Comparison of ENCODE assay signal across 23 cellular contexts in genomic region chr21:28758042-28758882, GRCh38.
A peak's percentile ranks its signal among the peaks of the same experiment; 100 is the strongest.
DNase-seq lines count a peak whose midpoint lies in the region; ATAC-seq and TF ChIP-seq lines count a peak whose summit lies in the region.
"Had no signal": no experiment of that assay in that cellular context is flagged by ENCODE, and none has a peak within 500 bp of the region (broad histone marks: within the 10 kb centered on the region; RNA-seq: fewer than 3 reads in every experiment).

No MANE protein-coding gene starts in this region.

- no peaks in the 10 kb centered on the region for H3K4me1 Mint-ChIP-seq in CD4-positive, alpha-beta T cell (ENCODE audit: low read depth)
- H3K4me1 Mint-ChIP-seq: activated CD4-positive, alpha-beta memory T cell treated with anti-CD3 and anti-CD28 coated beads, Interleukin-2, amount 10 ng/mL, durations not matched to agents 7 days and 5 days; stimulated activated memory B cell treated with anti-CD40 and anti-IgM and Interleukin-4, amounts not matched to agents 10 μg/mL and 1 μg/mL and 100 μg/mL, for 72 hours had no signal

- peaks cover 4% of the 10 kb centered on the region for H3F3A ChIP-seq in SK-N-SH (replicated peaks; ENCODE audit: insufficient read depth)

- 63% methylated on average over 7 of the region's 7 CpGs for WGBS in SK-N-SH (ENCODE audit: low lambda C conversion rate)

- no peaks in the 10 kb centered on the region for H3K27me3 Mint-ChIP-seq in CD4-positive, alpha-beta T cell
- H3K27me3 Mint-ChIP-seq: activated CD4-positive, alpha-beta memory T cell treated with anti-CD3 and anti-CD28 coated beads, Interleukin-2, amount 10 ng/mL, durations not matched to agents 7 days and 5 days; B cell; natural killer cell treated with Interleukin-12 subunit alpha and Interleukin-12 subunit beta and Interleukin-15 and Interleukin-18, amount 100 ng/mL, for 72 hours; stimulated activated memory B cell treated with anti-CD40 and anti-IgM and Interleukin-4, amounts not matched to agents 10 μg/mL and 1 μg/mL and 100 μg/mL, for 72 hours had no signal

- no peaks in the 10 kb centered on the region for H3K9me3 Mint-ChIP-seq in CD4-positive, alpha-beta T cell
- H3K9me3 Mint-ChIP-seq: activated CD4-positive, alpha-beta memory T cell treated with anti-CD3 and anti-CD28 coated beads, Interleukin-2, amount 10 ng/mL, durations not matched to agents 7 days and 5 days; natural killer cell treated with Interleukin-12 subunit alpha and Interleukin-12 subunit beta and Interleukin-15 and Interleukin-18, amount 100 ng/mL, for 72 hours had no signal

- in situ Hi-C loops in Panc1 (cut with HindIII; ENCODE audit: low pct_unique_long_range_greater_than_20kb, low sequenced_read_pairs), result no loop called here

- H2AFZ ChIP-seq in SK-N-SH (ENCODE audit: low read depth), result peak overlapping the region; percentile 34; the same call in 1 of the 2 replicates
- H2AFZ ChIP-seq: parathyroid adenoma had no signal

- H3K4me2 ChIP-seq in SK-N-SH, result no peak overlapping the region

- H3K4me1 ChIP-seq in SK-N-SH (ENCODE audit: control insufficient read depth in 1 of 2, insufficient read depth in 2 of 2, low read depth in 1 of 2, low read length in 1 of 2) (peaks cover 0 to 5% of the 10 kb centered on the region in 2 experiments; a peak in 1 of 4 replicates), Panc1 (ENCODE audit: control insufficient read depth, insufficient read depth, low read length) (no peaks in the 10 kb centered on the region), thoracic aorta (ENCODE audit: control insufficient read depth in 1 of 2, low read depth in 2 of 2) (peaks cover 19 to 59% of the 10 kb centered on the region in 2 donors)
- H3K4me1 ChIP-seq: suprapubic skin had no signal

- peaks cover 5% of the 10 kb centered on the region for H3K36me3 Mint-ChIP-seq in CD4-positive, alpha-beta T cell (ENCODE audit: low read depth)
- H3K36me3 Mint-ChIP-seq: natural killer cell treated with Interleukin-12 subunit alpha and Interleukin-12 subunit beta and Interleukin-15 and Interleukin-18, amount 100 ng/mL, for 72 hours had no signal

- no peak for TF ChIP-seq EP300 in SK-N-SH (IDR thresholded peaks at IDR 0.05; ENCODE audit: borderline replicate concordance in 1 of 2, low read depth in 1 of 2, low read length in 1 of 2)

- no peak overlapping the region for H3K9ac ChIP-seq in SK-N-SH
- H3K9ac ChIP-seq: parathyroid adenoma had no signal

- H3K36me3 ChIP-seq in SK-N-SH (replicated peaks in 1 of 2; ENCODE audit: control insufficient read depth in 1 of 2, insufficient read depth in 2 of 2, low read length in 1 of 2) (no peaks in the 10 kb centered on the region), Panc1 (ENCODE audit: control insufficient read depth, insufficient read depth, low read length) (no peaks in the 10 kb centered on the region), thoracic aorta (no peaks in the 10 kb centered on the region)
- H3K36me3 ChIP-seq: suprapubic skin had no signal

- H3K9me3 ChIP-seq in SK-N-SH (no peaks in the 10 kb centered on the region), Panc1 (ENCODE audit: control insufficient read depth, insufficient read depth, low read depth, low read length) (no peaks in the 10 kb centered on the region), thoracic aorta (no peaks in the 10 kb centered on the region)
- no peaks in the 10 kb centered on the region for H3K9me3 ChIP-seq in CD4-positive, alpha-beta T cell (ENCODE audit: control insufficient read depth, low read length)
- H3K9me3 ChIP-seq: suprapubic skin had no signal

- CTCF ChIA-PET in SK-N-SH (lab: Yijun Ruan, JAX), result interaction anchor here (1.4 to 1.7 kb wide), 2 partner anchors 10 to 13 kb away, joined by 5 read pairs; no protein-coding TSS in a partner anchor
- CTCF ChIA-PET in Panc1 (lab: Charles Lee), result no interaction called here
- CTCF ChIA-PET in CD4-positive, alpha-beta T cell (lab: Charles Lee), result interaction anchor here (1.4 kb wide), 1 partner anchor 13 kb away, joined by 3 read pairs; no protein-coding TSS in a partner anchor

- no peak for ATAC-seq in SK-N-SH treated with all-trans-retinoic acid at 6 μM for 48 hours
- no peak for ATAC-seq in Panc1
- no peak for ATAC-seq in thoracic aorta (ENCODE audit: insufficient number of reproducible peaks, low FRiP score, low read depth)
- ATAC-seq in CD4-positive, alpha-beta T cell (ENCODE audit: poor library complexity), result no peak
- ATAC-seq in HG03135 (IDR thresholded peaks at IDR 0.05; ENCODE audit: unreplicated experiment), result no peak
- ATAC-seq: activated CD4-positive, CD25-positive, alpha-beta regulatory T cell treated with anti-CD3 and anti-CD28 coated beads, Interleukin-2, amount 50 U/mL, for 24 hours; GM12878; natural killer cell treated with Interleukin-12 subunit alpha and Interleukin-12 subunit beta and Interleukin-15 and Interleukin-18, amount 100 ng/mL, for 72 hours; stimulated activated memory B cell treated with anti-CD40 and anti-IgM and Interleukin-4, amounts not matched to agents 10 μg/mL and 1 μg/mL and 100 μg/mL, for 72 hours had no signal

- H3K4me3 ChIP-seq in SK-N-SH (ENCODE audit: low read depth in 2 of 2, low read length in 1 of 2) (no peak overlapping the region), Panc1 (ENCODE audit: low read depth in 2 of 2, low read length in 2 of 2) (no peak overlapping the region), fibroblast of mammary gland (ENCODE audit: control insufficient read depth, low read depth, low read length) (no peak overlapping the region), thoracic aorta (no peak overlapping the region)
- H3K4me3 ChIP-seq: GM12878, suprapubic skin had no signal

- BruUV-seq in Panc1 (replicated peaks; lab: Mats Ljungman, UMichigan), result no TSS peak

- H3K27ac ChIP-seq in SK-N-SH (ENCODE audit: low read depth in 2 of 2, low read length in 1 of 2), result peak overlapping the region in 1 of 2 experiments; percentile 44; a peak in 1 of 4 replicates
- peak overlapping the region; percentile 7; the same call in 1 of the 2 replicates for H3K27ac ChIP-seq in Panc1 (ENCODE audit: low read length)
- H3K27ac ChIP-seq in thoracic aorta, result peak overlapping the region; percentile 29 to 96
- H3K27ac ChIP-seq in CD4-positive, alpha-beta T cell (ENCODE audit: low read depth, low read length), result no peak overlapping the region
- H3K27ac ChIP-seq: parathyroid adenoma, suprapubic skin had no signal

- no peak overlapping the region for H3K4me3 Mint-ChIP-seq in CD4-positive, alpha-beta T cell
- H3K4me3 Mint-ChIP-seq: activated CD4-positive, alpha-beta memory T cell treated with anti-CD3 and anti-CD28 coated beads, Interleukin-2, amount 10 ng/mL, durations not matched to agents 7 days and 5 days; B cell; natural killer cell treated with Interleukin-12 subunit alpha and Interleukin-12 subunit beta and Interleukin-15 and Interleukin-18, amount 100 ng/mL, for 72 hours; stimulated activated memory B cell treated with anti-CD40 and anti-IgM and Interleukin-4, amounts not matched to agents 10 μg/mL and 1 μg/mL and 100 μg/mL, for 72 hours had no signal

- intact Hi-C loops in Panc1 (cut with micrococcal nuclease; ENCODE audit: unreplicated experiment), result no loop called here
- intact Hi-C loops in CD4-positive, alpha-beta T cell (cut with DNase I, micrococcal nuclease), result no loop called here

- no peaks in the 10 kb centered on the region for H3K9me2 ChIP-seq in SK-N-SH

- no peak for TF ChIP-seq RAD21 in SK-N-SH (IDR thresholded peaks at IDR 0.05; ENCODE audit: low read length)

- no peaks in the 10 kb centered on the region for H3K27me3 ChIP-seq in SK-N-SH (ENCODE audit: insufficient read depth)
- H3K27me3 ChIP-seq in Panc1 (ENCODE audit: control insufficient read depth, insufficient read depth, low read length), result no peaks in the 10 kb centered on the region
- H3K27me3 ChIP-seq in thoracic aorta (replicated peaks; ENCODE audit: insufficient read depth), result no peaks in the 10 kb centered on the region
- H3K27me3 ChIP-seq in CD4-positive, alpha-beta T cell (ENCODE audit: control insufficient read depth, insufficient read depth, low read length), result no peaks in the 10 kb centered on the region
- H3K27me3 ChIP-seq: suprapubic skin had no signal

- POLR2A ChIA-PET in SK-N-SH (lab: Yijun Ruan, JAX), result no interaction called here
- POLR2A ChIA-PET in Panc1 (lab: Charles Lee), result no interaction called here
- POLR2A ChIA-PET in CD4-positive, alpha-beta T cell (lab: Charles Lee), result interaction anchor here (0.6 kb wide), 1 partner anchor 12 kb away, joined by 3 read pairs; no protein-coding TSS in a partner anchor

- TF ChIP-seq CTCF in SK-N-SH (IDR thresholded peaks at IDR 0.05), result no peak
- no peak for TF ChIP-seq CTCF in Panc1 (IDR thresholded peaks at IDR 0.05)
- no peak for TF ChIP-seq CTCF in fibroblast of mammary gland (conservative IDR thresholded peaks at IDR 0.05; ENCODE audit: control insufficient read depth, insufficient read depth, low read depth, low read length)
- TF ChIP-seq CTCF in thoracic aorta (IDR thresholded peaks at IDR 0.05), result no peak
- TF ChIP-seq CTCF in CD4-positive, alpha-beta T cell (IDR thresholded peaks at IDR 0.05), result no peak

- no peaks in the 10 kb centered on the region for H4K20me1 ChIP-seq in SK-N-SH (ENCODE audit: insufficient read depth)

- DNase-seq in SK-N-SH, result no peak
- DNase-seq in Panc1 (ENCODE audit: low read depth, low spot score), result no peak
- DNase-seq in fibroblast of mammary gland (ENCODE audit: low read depth), result peak; percentile 16
- no peak for DNase-seq in thoracic aorta (ENCODE audit: low spot score)
- no peak for DNase-seq in CD4-positive, alpha-beta T cell
- no peak for DNase-seq in DMS114 treated with DMSO at 0.1 percent for 48 hours (lab: John Stamatoyannopoulos, UW; ENCODE audit: unreplicated experiment)
- DNase-seq: activated CD4-positive, alpha-beta memory T cell treated with anti-CD3 and anti-CD28 coated beads, Interleukin-2, amount 10 ng/mL, durations not matched to agents 7 days and 5 days; activated gamma-delta T cell; activated T-cell treated with anti-CD3 and anti-CD28 coated beads for 4 hours; DMS79 treated with DMSO at 0.1 percent for 48 hours; HCEC 1CT; NCI-H146; NCI-H2171 treated with DMSO at 0.1 percent for 48 hours; SHP77 treated with DMSO at 0.1 percent for 48 hours had no signal

- H3K79me2 ChIP-seq in SK-N-SH (ENCODE audit: insufficient read depth), result no peaks in the 10 kb centered on the region
- H3K79me2 ChIP-seq: parathyroid adenoma had no signal

- no peak overlapping the region for H3K27ac Mint-ChIP-seq in CD4-positive, alpha-beta T cell
- H3K27ac Mint-ChIP-seq: activated CD4-positive, alpha-beta memory T cell treated with anti-CD3 and anti-CD28 coated beads, Interleukin-2, amount 10 ng/mL, durations not matched to agents 7 days and 5 days; B cell; natural killer cell treated with Interleukin-12 subunit alpha and Interleukin-12 subunit beta and Interleukin-15 and Interleukin-18, amount 100 ng/mL, for 72 hours; stimulated activated memory B cell treated with anti-CD40 and anti-IgM and Interleukin-4, amounts not matched to agents 10 μg/mL and 1 μg/mL and 100 μg/mL, for 72 hours had no signal

TF ChIP-seq in SK-N-SH, 30 proteins besides CTCF, POLR2A, EP300 and RAD21 (continues in another document):
- TF ChIP-seq POLR2AphosphoS5 (IDR thresholded peaks at IDR 0.05; ENCODE audit: low read depth, low read length), result no peak

TF ChIP-seq in SK-N-SH treated with all-trans-retinoic acid at 6 μM for 48 hours, 23 proteins besides CTCF, POLR2A, EP300 and RAD21:
- TF ChIP-seq ARNTL (CRISPR knock-in tag; IDR thresholded peaks at IDR 0.05; ENCODE audit: borderline replicate concordance, low read depth), result no peak
- TF ChIP-seq RARB (CRISPR knock-in tag; IDR thresholded peaks at IDR 0.05), result no peak
- TF ChIP-seq GLIS3 (CRISPR knock-in tag; IDR thresholded peaks at IDR 0.05), result no peak
- no peak for TF ChIP-seq ISL1 (CRISPR knock-in tag; IDR thresholded peaks at IDR 0.05)
TF ChIP-seq in SK-N-SH treated with all-trans-retinoic acid at 6 μM for 48 hours: peak in this region for 0.
